ENCODE assay signal across 32 cellular contexts in genomic region chr1:33270379-33270778, GRCh38. TPM values are rescaled to one million over a fixed set of nuclear protein-coding genes. Genes with fewer than 3 reads are reported as not detected.
"Had no signal": no experiment of that assay in that cellular context is flagged by ENCODE, and none has a peak within 500 bp of the region (broad histone marks: within the 10 kb centered on the region; RNA-seq: fewer than 3 reads in every experiment).

No MANE protein-coding gene starts in this region.

- H3K27me3 Mint-ChIP-seq: activated CD4-positive, alpha-beta T cell treated with anti-CD3 and anti-CD28 coated beads for 36 hours; activated CD4-positive, alpha-beta T cell treated with anti-CD3 and anti-CD28 coated beads, Interleukin-2, amount 10 ng/mL, durations not matched to agents 7 days and 5 days; activated naive CD4-positive, alpha-beta T cell treated with anti-CD3 and anti-CD28 coated beads, Interleukin-2, amount 50 U/mL, for 24 hours; activated naive CD8-positive, alpha-beta T cell treated with anti-CD3 and anti-CD28 coated beads, Interleukin-2, amount 10 ng/mL, durations not matched to agents 7 days and 5 days; activated T-cell treated with anti-CD3 and anti-CD28 coated beads, Interleukin-2, amount 50 U/mL, for 24 hours; brain had no signal

- H3K9me3 Mint-ChIP-seq: activated CD4-positive, alpha-beta T cell treated with anti-CD3 and anti-CD28 coated beads, Interleukin-2, amount 10 ng/mL, durations not matched to agents 7 days and 5 days; activated naive CD4-positive, alpha-beta T cell treated with anti-CD3 and anti-CD28 coated beads, Interleukin-2, amount 50 U/mL, for 24 hours; activated naive CD8-positive, alpha-beta T cell treated with anti-CD3 and anti-CD28 coated beads, Interleukin-2, amount 10 ng/mL, durations not matched to agents 7 days and 5 days; activated T-cell treated with anti-CD3 and anti-CD28 coated beads, Interleukin-2, amount 50 U/mL, for 24 hours; activated T-helper 2 cell treated with anti-CD3 and anti-CD28 coated beads, Interferon-gamma antibody, Interleukin-2, Interleukin-4, amounts not matched to agents 10 μg/mL and 5 μg/mL and 100 μg/mL, durations not matched to agents 14 hours and 24 hours and 36 hours; brain; WTC11 had no signal

- H3K9me3 ChIP-seq: MG63, Peyer's patch, SJSA1 had no signal

- H3K27ac ChIP-seq: SJSA1 had no signal

- H3K4me3 Mint-ChIP-seq: activated CD4-positive, alpha-beta T cell treated with anti-CD3 and anti-CD28 coated beads for 36 hours; activated CD4-positive, alpha-beta T cell treated with anti-CD3 and anti-CD28 coated beads, Interleukin-2, amount 10 ng/mL, durations not matched to agents 7 days and 5 days; activated CD8-positive, alpha-beta T cell treated with anti-CD3 and anti-CD28 coated beads, Interleukin-2, amount 10 ng/mL, durations not matched to agents 7 days and 5 days; activated naive CD4-positive, alpha-beta T cell treated with anti-CD3 and anti-CD28 coated beads, Interleukin-2, amount 50 U/mL, for 24 hours; activated naive CD8-positive, alpha-beta T cell treated with anti-CD3 and anti-CD28 coated beads, Interleukin-2, amount 10 ng/mL, durations not matched to agents 7 days and 5 days; activated T-cell treated with anti-CD3 and anti-CD28 coated beads, Interleukin-2, amount 50 U/mL, for 24 hours; brain; WTC11 had no signal

- H3K27ac Mint-ChIP-seq: activated CD4-positive, alpha-beta T cell treated with anti-CD3 and anti-CD28 coated beads for 36 hours; activated CD4-positive, alpha-beta T cell treated with anti-CD3 and anti-CD28 coated beads, Interleukin-2, amount 10 ng/mL, durations not matched to agents 7 days and 5 days; activated naive CD4-positive, alpha-beta T cell treated with anti-CD3 and anti-CD28 coated beads, Interleukin-2, amount 50 U/mL, for 24 hours; activated naive CD8-positive, alpha-beta T cell treated with anti-CD3 and anti-CD28 coated beads, Interleukin-2, amount 10 ng/mL, durations not matched to agents 7 days and 5 days; activated T-cell treated with anti-CD3 and anti-CD28 coated beads, Interleukin-2, amount 50 U/mL, for 24 hours; activated T-helper 2 cell treated with anti-CD3 and anti-CD28 coated beads, Interferon-gamma antibody, Interleukin-2, Interleukin-4, amounts not matched to agents 10 μg/mL and 5 μg/mL and 100 μg/mL, durations not matched to agents 14 hours and 24 hours and 36 hours; WTC11 had no signal

- ATAC-seq: activated CD4-positive, alpha-beta T cell treated with anti-CD3 and anti-CD28 coated beads for 36 hours; activated CD4-positive, CD25-positive, alpha-beta regulatory T cell treated with anti-CD3 and anti-CD28 coated beads, Interleukin-2, amount 50 U/mL, for 24 hours; activated CD8-positive, alpha-beta T cell treated with anti-CD3 and anti-CD28 coated beads, Interleukin-2, amount 10 ng/mL, durations not matched to agents 7 days and 5 days; PC-3; WTC11 had no signal

- H3K36me3 Mint-ChIP-seq: activated naive CD4-positive, alpha-beta T cell treated with anti-CD3 and anti-CD28 coated beads, Interleukin-2, amount 50 U/mL, for 24 hours had no signal

- H3K4me3 ChIP-seq: MG63, Peyer's patch, SJSA1 had no signal

- H3K4me1 ChIP-seq: Peyer's patch, SJSA1 had no signal

- DNase-seq: activated CD4-positive, alpha-beta T cell treated with anti-CD3 and anti-CD28 coated beads for 36 hours; activated CD4-positive, alpha-beta T cell treated with anti-CD3 and anti-CD28 coated beads, Interleukin-2, amount 10 ng/mL, durations not matched to agents 7 days and 5 days; activated CD4-positive, alpha-beta T cell treated with anti-CD3 and anti-CD28 coated beads, Interleukin-2, amount 50 U/mL, for 48 hours; activated CD8-positive, alpha-beta T cell treated with anti-CD3 and anti-CD28 coated beads, Interleukin-2, amount 10 ng/mL, durations not matched to agents 7 days and 5 days; activated gamma-delta T cell; activated naive CD4-positive, alpha-beta T cell treated with Interleukin-2 at 50 U/mL for 16 hours; activated T-cell treated with anti-CD3 and anti-CD28 coated beads, Interleukin-2, amount 50 U/mL, for 24 hours; Kasumi-1; KG1; MG63; NCI-H1048; NCI-H1105 treated with DMSO at 0.1 percent for 48 hours; NCI-H1436; NCI-H1694; NCI-H1930; NCI-H2081 treated with DMSO at 0.1 percent for 48 hours; NCI-H226; NCI-H446 treated with DMSO at 0.1 percent for 48 hours; PC-3; Peyer's patch; RPMI8226; SHP77 treated with DMSO at 0.1 percent for 48 hours; SW 1271; T-helper 1 cell had no signal

- H3K27me3 ChIP-seq: MG63, Peyer's patch, SJSA1 had no signal

- H3K36me3 ChIP-seq: MG63, Peyer's patch had no signal

RNA-seq across cellular contexts. Expression of gene A3GALT2, which starts 50.5 kb away (rescaled TPM):
- total RNA-seq: activated CD4-positive, alpha-beta T cell treated with anti-CD3 and anti-CD28 coated beads for 36 hours; activated CD4-positive, alpha-beta T cell treated with anti-CD3 and anti-CD28 coated beads, Interleukin-2, amount 10 ng/mL, durations not matched to agents 7 days and 5 days; activated CD8-positive, alpha-beta T cell treated with anti-CD3 and anti-CD28 coated beads, Interleukin-2, amount 10 ng/mL, durations not matched to agents 7 days and 5 days; activated T-helper 2 cell treated with anti-CD3 and anti-CD28 coated beads, Interferon-gamma antibody, Interleukin-2, Interleukin-4, amounts not matched to agents 10 μg/mL and 5 μg/mL and 100 μg/mL, durations not matched to agents 14 hours and 24 hours and 36 hours; PC-3; Peyer's patch; SJSA1; T-helper 2 cell treated with Interferon-gamma antibody and Interleukin-4, amounts not matched to agents 100 ng/mL and 5 ng/mL, for 36 hours; WTC11 had no signal
